Comparison of ENCODE assay signal across 8 cellular contexts in genomic region chr22:29073618-29074275, GRCh38. TPM values are rescaled to one million over a fixed set of nuclear protein-coding genes. Genes with fewer than 3 reads are reported as not detected.
DNase-seq lines count a peak whose midpoint lies in the region; ATAC-seq and TF ChIP-seq lines count a peak whose summit lies in the region.

No MANE protein-coding gene starts in this region.

- H3K9me3 Mint-ChIP-seq in CD4-positive, CD25-positive, alpha-beta regulatory T cell = peaks cover 0 to 4% (median 0%) of the 10 kb centered on the region in 7 donors

- H3K27me3 Mint-ChIP-seq in CD4-positive, CD25-positive, alpha-beta regulatory T cell = peaks cover 68% of the 10 kb centered on the region

- H3K4me3 Mint-ChIP-seq in CD4-positive, CD25-positive, alpha-beta regulatory T cell = peak overlapping the region; percentile 43 to 78 (median 66)

- no peaks in the 10 kb centered on the region for H3K36me3 Mint-ChIP-seq in CD4-positive, CD25-positive, alpha-beta regulatory T cell

- no peak overlapping the region for H3K27ac ChIP-seq in CD4-positive, CD25-positive, alpha-beta regulatory T cell (ENCODE audit: insufficient read depth, low read length, poor library complexity, severe bottlenecking)
- peak overlapping the region; percentile 34 to 70 for H3K27ac ChIP-seq in left lung
- H3K27ac ChIP-seq in stomach smooth muscle (ENCODE audit: low read length) = no peak overlapping the region

- H3K9me3 ChIP-seq in CD4-positive, CD25-positive, alpha-beta regulatory T cell (ENCODE audit: control insufficient read depth in 2 of 2, low read length in 2 of 2) = no peaks in the 10 kb centered on the region
- H3K9me3 ChIP-seq in NT2/D1 (ENCODE audit: insufficient read depth, low read length) (no peaks in the 10 kb centered on the region), left lung (no peaks in the 10 kb centered on the region), stomach smooth muscle (ENCODE audit: control insufficient read depth in 2 of 2, low read length in 2 of 2) (no peaks in the 10 kb centered on the region)

- no peaks in the 10 kb centered on the region for H3K36me3 ChIP-seq in CD4-positive, CD25-positive, alpha-beta regulatory T cell (ENCODE audit: control insufficient read depth, insufficient read depth, low read length)
- H3K36me3 ChIP-seq in NT2/D1 (ENCODE audit: insufficient read depth, insufficient read length, low read length) (no peaks in the 10 kb centered on the region), left lung (no peaks in the 10 kb centered on the region), stomach smooth muscle (ENCODE audit: control insufficient read depth in 2 of 2, insufficient read depth in 2 of 2, low read length in 2 of 2) (no peaks in the 10 kb centered on the region)

- H3K27me3 ChIP-seq in CD4-positive, CD25-positive, alpha-beta regulatory T cell (ENCODE audit: control insufficient read depth, insufficient read depth, low read length) = peaks cover 24% of the 10 kb centered on the region
- peaks cover 51% of the 10 kb centered on the region for H3K27me3 ChIP-seq in NT2/D1 (ENCODE audit: insufficient read depth, insufficient read length)
- H3K27me3 ChIP-seq in left lung = peaks cover 0 to 63% of the 10 kb centered on the region in 2 donors
- peaks cover 0 to 5% of the 10 kb centered on the region in 2 donors for H3K27me3 ChIP-seq in stomach smooth muscle (ENCODE audit: control insufficient read depth in 1 of 2, insufficient read depth in 2 of 2, low read length in 2 of 2)

- peaks cover 30% of the 10 kb centered on the region for H3K4me1 ChIP-seq in CD4-positive, CD25-positive, alpha-beta regulatory T cell (ENCODE audit: control insufficient read depth, insufficient read depth, low read length, poor library complexity, severe bottlenecking)
- H3K4me1 ChIP-seq in NT2/D1 (ENCODE audit: insufficient read depth, insufficient read length) (peaks cover 3% of the 10 kb centered on the region), left lung (peaks cover 12 to 33% of the 10 kb centered on the region in 2 donors), stomach smooth muscle (ENCODE audit: control insufficient read depth, insufficient read depth, low read length) (peaks cover 28% of the 10 kb centered on the region)

- no peak for TF ChIP-seq CTCF in left lung (IDR thresholded peaks at IDR 0.05)

- H3K4me3 ChIP-seq in CD4-positive, CD25-positive, alpha-beta regulatory T cell (ENCODE audit: low read depth, low read length) = no peak overlapping the region
- H3K4me3 ChIP-seq in NT2/D1 (ENCODE audit: insufficient read length, low read depth) = peak overlapping the region; percentile 54
- peak overlapping the region; percentile 63 to 68 for H3K4me3 ChIP-seq in left lung
- H3K4me3 ChIP-seq in stomach smooth muscle (ENCODE audit: low read length in 2 of 2) = peak overlapping the region; percentile 67 to 76

- H3K27ac Mint-ChIP-seq in CD4-positive, CD25-positive, alpha-beta regulatory T cell = no peak overlapping the region

- H3K4me1 Mint-ChIP-seq in CD4-positive, CD25-positive, alpha-beta regulatory T cell = peaks cover 0 to 21% (median 6%) of the 10 kb centered on the region in 4 donors

- peak in 1 of 3 donors; percentile 10 for DNase-seq in CD4-positive, CD25-positive, alpha-beta regulatory T cell
- no peak for DNase-seq in NT2/D1 (ENCODE audit: low read depth, low spot score)
- DNase-seq in cerebellar cortex (ENCODE audit: low spot score) = peak; percentile 40
- DNase-seq in left lung = peak; percentile 56 to 88
- no peak for DNase-seq in COLO829 (ENCODE audit: low spot score)
- no peak for DNase-seq in LoVo (ENCODE audit: low spot score)

- ATAC-seq in CD4-positive, CD25-positive, alpha-beta regulatory T cell (ENCODE audit: low read depth in 2 of 2) = no peak
- peak; percentile 51 for ATAC-seq in left lung
- no peak for ATAC-seq in HG03432 (IDR thresholded peaks at IDR 0.05; ENCODE audit: unreplicated experiment)

- intact Hi-C loops in left lung (cut with DNase I) = no loop called here

- H3K9ac ChIP-seq in NT2/D1 (ENCODE audit: insufficient read length, low read depth) (peak overlapping the region; percentile 67), stomach smooth muscle (ENCODE audit: low read length in 2 of 2) (peak overlapping the region; percentile 29 to 55)

RNA-seq across cellular contexts. Expression of gene KREMEN1, which starts 0.9 kb away (rescaled TPM):
- total RNA-seq in CD4-positive, CD25-positive, alpha-beta regulatory T cell = 0.10 TPM
- not detected for polyA plus RNA-seq in CD4-positive, CD25-positive, alpha-beta regulatory T cell
- 10 to 100 TPM; 24.6 to 42.3 TPM for total RNA-seq in left lung

RNA-seq across cellular contexts. Expression of gene C22orf31, which starts 12.1 kb away (rescaled TPM):
- total RNA-seq in CD4-positive, CD25-positive, alpha-beta regulatory T cell = not detected
- not detected for polyA plus RNA-seq in CD4-positive, CD25-positive, alpha-beta regulatory T cell
- under 1 TPM in 1 of 2 donors, not detected in 1; 0.29 TPM for total RNA-seq in left lung

Comparison
In these comparisons a context has a peak if more than half of its experiments do, and no peak if none do; other contexts are left out.
1. DNase-seq: peak in cerebellar cortex (single experiment) and left lung (2 of 2); none in NT2/D1 (single experiment), COLO829 (single experiment) and LoVo (single experiment).
2. H3K27ac ChIP-seq: peak in left lung (2 of 2); none in CD4-positive, CD25-positive, alpha-beta regulatory T cell (single experiment) and stomach smooth muscle (single experiment).
3. RNA of gene KREMEN1, which starts 0.9 kb away (total RNA-seq): 24.6 to 42.3 TPM in left lung; 0.10 TPM in CD4-positive, CD25-positive, alpha-beta regulatory T cell (single experiment); every median in the first group is over 10 times any median in the second.